Comparison of ENCODE assay signal across 33 cellular contexts in the genomic region with DNA sequence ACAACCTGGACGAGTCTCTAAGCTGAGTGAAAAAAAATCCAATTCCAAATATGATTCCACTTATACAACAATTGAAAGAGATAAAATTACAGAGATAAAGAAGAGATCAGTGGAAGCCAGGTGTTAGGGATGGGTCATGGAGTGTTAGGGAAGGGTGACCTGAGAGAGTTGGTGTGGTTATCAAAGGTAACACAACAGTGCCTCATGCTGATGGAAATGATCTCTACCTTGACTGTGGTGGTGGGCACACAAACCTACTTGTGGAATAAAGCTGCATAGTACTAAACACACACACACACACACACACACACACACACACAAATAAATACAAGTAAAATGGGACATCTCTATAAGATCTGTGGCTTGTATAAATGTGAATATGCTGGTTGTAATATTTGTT. TPM values are rescaled to one million over a fixed set of nuclear protein-coding genes. Genes with fewer than 3 reads are reported as not detected.
DNase-seq lines count a peak whose midpoint lies in the region; ATAC-seq and TF ChIP-seq lines count a peak whose summit lies in the region.
"Had no signal": no experiment of that assay in that cellular context is flagged by ENCODE, and none has a peak within 500 bp of the region (broad histone marks: within the 10 kb centered on the region; RNA-seq: fewer than 3 reads in every experiment).

No MANE protein-coding gene starts in this region.

- ATAC-seq in lower lobe of right lung, result no peak
- no peak for ATAC-seq in GM19324 (IDR thresholded peaks at IDR 0.05; ENCODE audit: low FRiP score, unreplicated experiment)
- ATAC-seq: activated CD8-positive, alpha-beta memory T cell treated with anti-CD3 and anti-CD28 coated beads, Interleukin-2, amount 10 ng/mL, durations not matched to agents 7 days and 5 days; left lobe of liver; Panc1; pancreas; SK-N-SH treated with all-trans-retinoic acid at 6 μM for 48 hours had no signal

- intact Hi-C loops in lower lobe of right lung (cut with DNase I), result no loop called here

- DNase-seq in NCI-H2196 treated with DMSO at 0.1 percent for 48 hours (lab: John Stamatoyannopoulos, UW; ENCODE audit: unreplicated experiment) (peak; percentile 9), NCI-H2196 (lab: John Stamatoyannopoulos, UW; ENCODE audit: unreplicated experiment) (no peak), NCI-H146 treated with DMSO at 0.1 percent for 48 hours (lab: John Stamatoyannopoulos, UW; ENCODE audit: unreplicated experiment) (peak; percentile 50), NCI-H510A (lab: John Stamatoyannopoulos, UW) (peak; percentile 7), iPS-NIHi7 (ENCODE audit: extremely low spot score) (peak; percentile 25), lower lobe of right lung (no peak), LoVo (ENCODE audit: low spot score) (no peak)
- DNase-seq: activated CD4-positive, CD25-positive, alpha-beta regulatory T cell; activated CD8-positive, alpha-beta memory T cell treated with anti-CD3 and anti-CD28 coated beads, Interleukin-2, amount 10 ng/mL, durations not matched to agents 7 days and 5 days; activated gamma-delta T cell treated with Interleukin-2 at 50 U/mL for 16 hours; activated naive CD8-positive, alpha-beta T cell treated with anti-CD3 and anti-CD28 coated beads, Interleukin-2, amount 10 ng/mL, durations not matched to agents 7 days and 5 days; activated T-cell treated with anti-CD3 and anti-CD28 coated beads, Interleukin-2, amount 50 U/mL, for 48 hours; CD4-positive, CD25-positive, alpha-beta regulatory T cell; colonic mucosa; effector CD8-positive, alpha-beta T cell; EL; mesenchymal stem cell; NCI-H226; pancreas; retina; Right ventricle myocardium superior; stimulated activated naive CD4-positive, alpha-beta T cell; upper lobe of left lung had no signal

- H3K27ac ChIP-seq in lower lobe of right lung, result no peak overlapping the region
- H3K27ac ChIP-seq: colonic mucosa, epithelial cell of prostate, pancreas, skin epidermis, suprapubic skin, upper lobe of left lung had no signal

- H3K4me1 ChIP-seq in lower lobe of right lung, result no peaks in the 10 kb centered on the region
- H3K4me1 ChIP-seq: colonic mucosa, pancreas, suprapubic skin, upper lobe of left lung had no signal

- no peak overlapping the region for H3K4me3 ChIP-seq in lower lobe of right lung
- H3K4me3 ChIP-seq: colonic mucosa, pancreas, skin epidermis, suprapubic skin, upper lobe of left lung had no signal

- H3K27me3 ChIP-seq in lower lobe of right lung (ENCODE audit: low read depth), result no peaks in the 10 kb centered on the region
- H3K27me3 ChIP-seq: colonic mucosa, suprapubic skin, upper lobe of left lung had no signal

- no peaks in the 10 kb centered on the region for H3K9me3 ChIP-seq in lower lobe of right lung
- H3K9me3 ChIP-seq: colonic mucosa, pancreas, suprapubic skin, upper lobe of left lung had no signal

- no peak for TF ChIP-seq CTCF in lower lobe of right lung (IDR thresholded peaks at IDR 0.05)

- no peaks in the 10 kb centered on the region for H3K36me3 ChIP-seq in lower lobe of right lung
- H3K36me3 ChIP-seq: colonic mucosa, pancreas, suprapubic skin, upper lobe of left lung had no signal

RNA-seq across cellular contexts. Expression of gene BEND2, which starts 26.0 kb away (rescaled TPM):
- total RNA-seq in lower lobe of right lung, result 0.24 TPM
- total RNA-seq: activated CD8-positive, alpha-beta memory T cell treated with anti-CD3 and anti-CD28 coated beads, Interleukin-2, amount 10 ng/mL, durations not matched to agents 7 days and 5 days; activated naive CD8-positive, alpha-beta T cell treated with anti-CD3 and anti-CD28 coated beads, Interleukin-2, amount 10 ng/mL, durations not matched to agents 7 days and 5 days; astrocyte; colonic mucosa; H4; left lobe of liver; M059J; pancreas; Right ventricle myocardium superior; suprapubic skin had no signal

Comparison
In these comparisons a context has a peak if more than half of its experiments do, and no peak if none do; other contexts are left out.
1. DNase-seq: peak in NCI-H2196 treated with DMSO at 0.1 percent for 48 hours (single experiment), NCI-H146 treated with DMSO at 0.1 percent for 48 hours (single experiment), NCI-H510A (single experiment) and iPS-NIHi7 (single experiment); none in NCI-H2196 (single experiment), lower lobe of right lung (single experiment) and LoVo (single experiment).